In genomic region chr10:123346581-123346980, GRCh38 we compare ENCODE assay signal across 21 cellular contexts.
"Had no signal": no experiment of that assay in that cellular context is flagged by ENCODE, and none has a peak within 500 bp of the region (broad histone marks: within the 10 kb centered on the region; RNA-seq: fewer than 3 reads in every experiment).

No MANE protein-coding gene starts in this region.

- DNase-seq: Karpas-422, KG1, MG63, NCI-H1092, NCI-H1105 treated with DMSO at 0.1 percent for 48 hours, NCI-H1417 treated with DMSO at 0.1 percent for 48 hours, NCI-H146, NCI-H1694 treated with DMSO at 0.1 percent for 48 hours, NCI-H1930, NCI-H2081, NCI-H2107, NCI-H2227 treated with DMSO at 0.1 percent for 48 hours, NCI-H524, NCI-H526 treated with DMSO at 0.1 percent for 48 hours, NCI-H774, Right ventricle myocardium superior, RPMI8226, SIG-M5, SK-N-SH had no signal

- H3K36me3 ChIP-seq: MG63, SJSA1 had no signal

- H3K4me1 ChIP-seq: SJSA1 had no signal

- H3K27me3 ChIP-seq: MG63, SJSA1 had no signal

- H3K9me3 ChIP-seq: MG63, SJSA1, SK-N-SH had no signal

- H3K4me3 ChIP-seq: MG63, SJSA1 had no signal

- H3K9ac ChIP-seq: SK-N-SH had no signal

- H3K4me2 ChIP-seq: SK-N-SH had no signal

- H3K27ac ChIP-seq: HL-60, SJSA1 had no signal
